Comparison of ENCODE assay signal across 14 cellular contexts in genomic region chr2:238339814-238340213, GRCh38. TPM values are rescaled to one million over a fixed set of nuclear protein-coding genes. Genes with fewer than 3 reads are reported as not detected.
DNase-seq lines count a peak whose midpoint lies in the region; ATAC-seq and TF ChIP-seq lines count a peak whose summit lies in the region.
"Had no signal": no experiment of that assay in that cellular context is flagged by ENCODE, and none has a peak within 500 bp of the region (broad histone marks: within the 10 kb centered on the region; RNA-seq: fewer than 3 reads in every experiment).

No MANE protein-coding gene starts in this region.

- no peak overlapping the region for H2AFZ ChIP-seq in PC-9

- no peaks in the 10 kb centered on the region for H3K79me2 ChIP-seq in PC-9 (ENCODE audit: low read depth)

- H3K9me3 Mint-ChIP-seq in activated CD4-positive, alpha-beta T cell treated with anti-CD3 and anti-CD28 coated beads for 36 hours (ENCODE audit: low read depth): no peaks in the 10 kb centered on the region
- no peaks in the 10 kb centered on the region for H3K9me3 Mint-ChIP-seq in endodermal cell
- H3K9me3 Mint-ChIP-seq: activated naive CD8-positive, alpha-beta T cell treated with anti-CD3 and anti-CD28 coated beads, Interleukin-2, amount 50 U/mL, for 24 hours had no signal

- H3K4me2 ChIP-seq in PC-9: no peak overlapping the region

- no peak overlapping the region for H3K9ac ChIP-seq in endodermal cell (ENCODE audit: extremely low read depth, low read length, poor library complexity, severe bottlenecking)

- 87 to 94% methylated on average over 5 to 11 of the region's 11 CpGs for WGBS in endodermal cell (ENCODE audit: insufficient coverage in 1 of 2, insufficient read length in 1 of 2), 2 experiments
- WGBS in psoas muscle, 3 donors: 68 to 92% (median 73%) methylated on average over 9 to 11 of the region's 11 CpGs

- H3K9me2 ChIP-seq in PC-9 (ENCODE audit: insufficient read depth): no peaks in the 10 kb centered on the region

- H3K4me3 ChIP-seq in PC-9: no peak overlapping the region
- H3K4me3 ChIP-seq in endodermal cell (ENCODE audit: low read length): no peak overlapping the region
- H3K4me3 ChIP-seq in psoas muscle: no peak overlapping the region
- H3K4me3 ChIP-seq: uterus had no signal

- H3K9me3 ChIP-seq in PC-9 (ENCODE audit: insufficient read depth, low read depth) (no peaks in the 10 kb centered on the region), endodermal cell (ENCODE audit: control insufficient read depth, low read length) (no peaks in the 10 kb centered on the region), psoas muscle (no peaks in the 10 kb centered on the region)
- H3K9me3 ChIP-seq: uterus had no signal

- H3K27ac Mint-ChIP-seq in activated CD4-positive, alpha-beta T cell treated with anti-CD3 and anti-CD28 coated beads for 36 hours: no peak overlapping the region
- no peak overlapping the region for H3K27ac Mint-ChIP-seq in endodermal cell
- H3K27ac Mint-ChIP-seq: activated naive CD8-positive, alpha-beta T cell treated with anti-CD3 and anti-CD28 coated beads, Interleukin-2, amount 50 U/mL, for 24 hours; progenitor cell of endocrine pancreas had no signal

- no peaks in the 10 kb centered on the region for H3K27me3 Mint-ChIP-seq in activated CD4-positive, alpha-beta T cell treated with anti-CD3 and anti-CD28 coated beads for 36 hours
- no peaks in the 10 kb centered on the region for H3K27me3 Mint-ChIP-seq in endodermal cell (ENCODE audit: insufficient read depth)
- H3K27me3 Mint-ChIP-seq: activated naive CD8-positive, alpha-beta T cell treated with anti-CD3 and anti-CD28 coated beads, Interleukin-2, amount 50 U/mL, for 24 hours; progenitor cell of endocrine pancreas had no signal

- H4K20me1 ChIP-seq in PC-9 (ENCODE audit: insufficient read depth): no peaks in the 10 kb centered on the region

- H3K27me3 ChIP-seq in PC-9 (ENCODE audit: insufficient read depth, low read depth): no peaks in the 10 kb centered on the region
- no peaks in the 10 kb centered on the region for H3K27me3 ChIP-seq in endodermal cell (ENCODE audit: control insufficient read depth, insufficient read depth, low read length, poor library complexity, severe bottlenecking)
- H3K27me3 ChIP-seq in psoas muscle (ENCODE audit: insufficient read depth in 3 of 3, low read length in 2 of 3): no peaks in the 10 kb centered on the region
- H3K27me3 ChIP-seq: uterus had no signal

- H3K27ac ChIP-seq in PC-9 (no peak overlapping the region), endodermal cell (ENCODE audit: low read depth, low read length) (no peak overlapping the region), psoas muscle (peak overlapping the region; percentile 65)
- H3K27ac ChIP-seq: uterus had no signal

- no peaks in the 10 kb centered on the region for H3K4me1 ChIP-seq in PC-9 (replicated peaks; ENCODE audit: insufficient read depth)
- no peaks in the 10 kb centered on the region for H3K4me1 ChIP-seq in endodermal cell (ENCODE audit: control insufficient read depth, insufficient read depth, low read length)
- peaks cover 31% of the 10 kb centered on the region for H3K4me1 ChIP-seq in psoas muscle
- H3K4me1 ChIP-seq: uterus had no signal

- TF ChIP-seq CTCF in PC-9 (conservative IDR thresholded peaks at IDR 0.05) (peak; percentile 23; the same call in 1 of the 2 replicates), endodermal cell (conservative IDR thresholded peaks at IDR 0.05) (peak; percentile 11), psoas muscle (IDR thresholded peaks at IDR 0.05) (peak; percentile 48)

- ATAC-seq in activated CD4-positive, alpha-beta T cell treated with anti-CD3 and anti-CD28 coated beads for 36 hours: no peak
- peak; percentile 69 to 79 (median 72) for ATAC-seq in psoas muscle
- ATAC-seq: activated naive CD8-positive, alpha-beta T cell treated with anti-CD3 and anti-CD28 coated beads, Interleukin-2, amount 50 U/mL, for 24 hours had no signal

- H3K36me3 ChIP-seq in PC-9 (ENCODE audit: low read depth): peaks cover 11% of the 10 kb centered on the region; the same call in 1 of the 2 replicates
- H3K36me3 ChIP-seq in endodermal cell (ENCODE audit: control insufficient read depth, insufficient read depth, low read length): peaks cover 27% of the 10 kb centered on the region
- H3K36me3 ChIP-seq in psoas muscle (ENCODE audit: insufficient read depth in 1 of 2, low read depth in 1 of 2): peaks cover 0 to 16% of the 10 kb centered on the region in 2 donors
- H3K36me3 ChIP-seq: uterus had no signal

- H3F3A ChIP-seq in PC-9 (ENCODE audit: insufficient read depth, low read depth): no peaks in the 10 kb centered on the region

- CTCF ChIA-PET in activated CD4-positive, alpha-beta T cell treated with anti-CD3 and anti-CD28 coated beads for 36 hours (lab: Charles Lee): no interaction called here
- CTCF ChIA-PET in PC-9 (lab: Charles Lee): no interaction called here

- peaks cover 2% of the 10 kb centered on the region for H3K4me1 Mint-ChIP-seq in activated CD4-positive, alpha-beta T cell treated with anti-CD3 and anti-CD28 coated beads for 36 hours
- peaks cover 3% of the 10 kb centered on the region for H3K4me1 Mint-ChIP-seq in endodermal cell

- H3K4me3 Mint-ChIP-seq in activated CD4-positive, alpha-beta T cell treated with anti-CD3 and anti-CD28 coated beads for 36 hours: no peak overlapping the region
- no peak overlapping the region for H3K4me3 Mint-ChIP-seq in endodermal cell
- H3K4me3 Mint-ChIP-seq: activated naive CD8-positive, alpha-beta T cell treated with anti-CD3 and anti-CD28 coated beads, Interleukin-2, amount 50 U/mL, for 24 hours had no signal

- no TSS peak for BruUV-seq in PC-9 (replicated peaks; lab: Mats Ljungman, UMichigan)

- intact Hi-C loops in activated CD4-positive, alpha-beta T cell treated with anti-CD3 and anti-CD28 coated beads for 36 hours (cut with DNase I, micrococcal nuclease): no loop called here
- intact Hi-C loops in PC-9 (cut with micrococcal nuclease; ENCODE audit: unreplicated experiment): loop anchor here (5.0 kb wide), 1 partner anchor 83 kb away; no protein-coding TSS in a partner anchor
- intact Hi-C loops in psoas muscle (cut with DNase I): loop anchor here in 1 of 2 donors (2.0 to 5.0 kb wide), 2 partner anchors 31 to 78 kb away; no protein-coding TSS in a partner anchor

- POLR2A ChIA-PET in activated CD4-positive, alpha-beta T cell treated with anti-CD3 and anti-CD28 coated beads for 36 hours (lab: Charles Lee): no interaction called here
- POLR2A ChIA-PET in PC-9 (lab: Charles Lee; ENCODE audit: unreplicated experiment): no interaction called here

- peak; percentile 16 for DNase-seq in activated CD4-positive, alpha-beta T cell treated with anti-CD3 and anti-CD28 coated beads for 36 hours
- no peak for DNase-seq in activated CD4-positive, alpha-beta T cell treated with anti-CD3 and anti-CD28 coated beads for 4 hours
- DNase-seq in PC-9: peak in 1 of 2 experiments; percentile 19
- no peak for DNase-seq in endodermal cell
- DNase-seq in psoas muscle: no peak
- no peak for DNase-seq in NCI-H2029 treated with DMSO at 0.1 percent for 48 hours (lab: John Stamatoyannopoulos, UW)
- DNase-seq in DMS114 treated with DMSO at 0.1 percent for 48 hours (lab: John Stamatoyannopoulos, UW; ENCODE audit: unreplicated experiment): no peak
- no peak for DNase-seq in NCI-H146 (lab: John Stamatoyannopoulos, UW)
- DNase-seq: activated naive CD8-positive, alpha-beta T cell treated with anti-CD3 and anti-CD28 coated beads, Interleukin-2, amount 50 U/mL, for 24 hours; DMS153; OCI-M1; stimulated activated CD4-positive, alpha-beta T cell treated with anti-CD3 and anti-CD28 coated beads, Interleukin-2, amount 100 ng/mL, for 24 hours; uterus had no signal

- peaks cover 1% of the 10 kb centered on the region for H3K36me3 Mint-ChIP-seq in activated CD4-positive, alpha-beta T cell treated with anti-CD3 and anti-CD28 coated beads for 36 hours (ENCODE audit: low read depth)
- peaks cover 5% of the 10 kb centered on the region for H3K36me3 Mint-ChIP-seq in endodermal cell (ENCODE audit: low read depth)

RNA-seq across cellular contexts. Expression of gene TRAF3IP1, which starts 19.5 kb away (rescaled TPM):
- 1 to 10 TPM; 8.5 to 9.8 TPM for total RNA-seq in activated CD4-positive, alpha-beta T cell treated with anti-CD3 and anti-CD28 coated beads for 36 hours
- total RNA-seq in PC-9 (2021) (50.2 and 51.7 TPM in 2 replicates), endodermal cell (10 to 100 TPM; 21.9 to 28.3 TPM), psoas muscle (10 to 100 TPM; 14.9 to 24.7 (median 18.4) TPM)
- polyA plus RNA-seq in endodermal cell (2013, experiment 1 of 2): 14.1 TPM
- 10.9 TPM for polyA plus RNA-seq in endodermal cell (2013, experiment 2 of 2)
- polyA plus RNA-seq in psoas muscle: 10 to 100 TPM in 1 of 3 donors, 1 to 10 TPM in 2; 2.9 to 30.9 (median 6.9) TPM

RNA-seq across cellular contexts. Expression of gene PER2, which starts 51.4 kb away (rescaled TPM):
- total RNA-seq in activated CD4-positive, alpha-beta T cell treated with anti-CD3 and anti-CD28 coated beads for 36 hours: 10 to 100 TPM; 12.2 to 13.5 TPM
- 18.9 and 22.9 TPM in 2 replicates for total RNA-seq in PC-9 (2021)
- total RNA-seq in endodermal cell: 10 to 100 TPM in 1 of 2 donors, 1 to 10 TPM in 1; 9.7 to 13.5 TPM
- 5.6 TPM for polyA plus RNA-seq in endodermal cell (2013, experiment 1 of 2)
- polyA plus RNA-seq in endodermal cell (2013, experiment 2 of 2): 4.9 TPM
- total RNA-seq in psoas muscle: 10 to 100 TPM in 3 of 4 donors, 1 to 10 TPM in 1; 7.8 to 20.7 (median 13.1) TPM
- 1 to 10 TPM; 1.9 to 2.5 (median 2.4) TPM for polyA plus RNA-seq in psoas muscle
